In the genomic region with DNA sequence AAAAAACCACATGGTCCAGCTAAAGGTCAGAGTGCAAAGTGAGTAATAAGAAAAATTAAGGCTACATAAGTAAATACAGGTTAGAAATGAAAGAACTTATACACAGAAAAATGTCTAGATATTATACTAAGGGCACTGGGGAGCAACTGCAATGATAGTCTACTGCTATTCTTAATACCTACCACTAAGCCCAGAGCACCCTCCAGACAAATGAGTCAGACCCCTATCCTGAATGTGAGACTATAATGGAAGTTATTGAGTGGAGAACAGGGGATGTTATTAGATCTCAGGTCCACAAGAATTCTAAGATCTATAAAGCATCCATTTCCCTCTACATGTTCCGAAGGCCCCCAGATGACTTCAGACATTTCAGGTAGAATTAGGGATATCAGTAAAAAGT, we compare ENCODE assay signal across 24 cellular contexts.
"Had no signal": no experiment of that assay in that cellular context is flagged by ENCODE, and none has a peak within 500 bp of the region (broad histone marks: within the 10 kb centered on the region; RNA-seq: fewer than 3 reads in every experiment).

No MANE protein-coding gene starts in this region.

- H3K4me2 ChIP-seq: smooth muscle cell had no signal

- ATAC-seq: left ventricle myocardium superior; lower lobe of right lung; naive thymus-derived CD8-positive, alpha-beta T cell; right lobe of liver; stimulated activated naive CD8-positive, alpha-beta T cell treated with anti-CD3 and anti-CD28 coated beads, Interleukin-15, amount 100 ng/mL, for 72 hours had no signal

- H3K4me1 ChIP-seq: esophagus muscularis mucosa, lower lobe of right lung, right lobe of liver, thyroid gland had no signal

- H3K27me3 ChIP-seq: esophagus muscularis mucosa, ovary, right lobe of liver, thyroid gland had no signal

- H3K4me3 ChIP-seq: coronary artery, esophagus muscularis mucosa, lower lobe of right lung, ovary, right lobe of liver, smooth muscle cell, thyroid gland had no signal

- DNase-seq: dermis blood vessel endothelial cell; effector memory CD4-positive, alpha-beta T cell; foreskin melanocyte; hippocampal formation; islet precursor cell; kidney glomerular epithelial cell; left ventricle myocardium superior; lower lobe of right lung; naive thymus-derived CD8-positive, alpha-beta T cell; nephron progenitor cell; nucleus accumbens; ovary; posterior cingulate gyrus; right lobe of liver; stimulated activated CD4-positive, alpha-beta T cell treated with anti-CD3 and anti-CD28 coated beads, Interleukin-12 subunit alpha, Interleukin-12 subunit beta, amount 100 ng/mL, for 4 hours; stimulated activated CD4-positive, alpha-beta T cell treated with anti-CD3 and anti-CD28 coated beads, Interleukin-1b, Interleukin-23, amount 100 ng/mL, for 48 hours; stimulated activated CD4-positive, alpha-beta T cell treated with anti-CD3 and anti-CD28 coated beads, Interleukin-4, amount 100 ng/mL, for 1 hour; stimulated activated CD8-positive, alpha-beta memory T cell treated with anti-CD3 and anti-CD28 coated beads, Interleukin-4, amount 100 ng/mL, for 48 hours; stimulated activated naive CD4-positive, alpha-beta T cell; stimulated activated naive CD8-positive, alpha-beta T cell treated with anti-CD3 and anti-CD28 coated beads, Interleukin-15, amount 100 ng/mL, for 72 hours; thyroid gland had no signal

- H3K36me3 ChIP-seq: esophagus muscularis mucosa, lower lobe of right lung, ovary, right lobe of liver, thyroid gland had no signal

- H3K9me3 ChIP-seq: lower lobe of right lung, ovary, right lobe of liver, thyroid gland had no signal

- H3K27ac ChIP-seq: coronary artery, esophagus muscularis mucosa, lower lobe of right lung, ovary, right lobe of liver, thyroid gland had no signal
